In genomic region chr15:41798607-41799487, GRCh38 we compare ENCODE assay signal across 14 cellular contexts. TPM values are rescaled to one million over a fixed set of nuclear protein-coding genes. Genes with fewer than 3 reads are reported as not detected.
DNase-seq lines count a peak whose midpoint lies in the region; ATAC-seq and TF ChIP-seq lines count a peak whose summit lies in the region.
"Had no signal": no experiment of that assay in that cellular context is flagged by ENCODE, and none has a peak within 500 bp of the region (broad histone marks: within the 10 kb centered on the region; RNA-seq: fewer than 3 reads in every experiment).

No MANE protein-coding gene starts in this region.

- H3K9me3 ChIP-seq in T-helper 17 cell (ENCODE audit: control insufficient read depth, low read length, poor library complexity, severe bottlenecking): no peaks in the 10 kb centered on the region
- no peaks in the 10 kb centered on the region for H3K9me3 ChIP-seq in neural progenitor cell (ENCODE audit: low read depth)
- H3K9me3 ChIP-seq: pancreas had no signal

- no peak overlapping the region for H3K27ac ChIP-seq in neural progenitor cell
- H3K27ac ChIP-seq: pancreas had no signal

- no peak overlapping the region for H3K4me3 ChIP-seq in neural progenitor cell
- H3K4me3 ChIP-seq: lung, pancreas had no signal

- DNase-seq in natural killer cell treated with Interleukin-12 subunit alpha and Interleukin-12 subunit beta and Interleukin-15 and Interleukin-18, amount 100 ng/mL, for 72 hours (ENCODE audit: low spot score): no peak
- DNase-seq in natural killer cell: no peak
- no peak for DNase-seq in T-helper 17 cell
- no peak for DNase-seq in left lobe of liver (ENCODE audit: low spot score)
- no peak for DNase-seq in neural progenitor cell (ENCODE audit: low spot score)
- no peak for DNase-seq in kidney glomerular epithelial cell (lab: John Stamatoyannopoulos, UW)
- no peak for DNase-seq in GM19240 (ENCODE audit: insufficient read length, low spot score)
- DNase-seq in NCI-H774 (lab: John Stamatoyannopoulos, UW): no peak
- DNase-seq: effector memory CD8-positive, alpha-beta T cell; head of caudate nucleus; NCI-H446 treated with DMSO at 0.1 percent for 48 hours; pancreas had no signal

- H2AFZ ChIP-seq in neural progenitor cell (replicated peaks): no peak overlapping the region

- H3K9ac ChIP-seq in neural progenitor cell: no peak overlapping the region

- no peaks in the 10 kb centered on the region for H3K4me1 ChIP-seq in neural progenitor cell
- H3K4me1 ChIP-seq: pancreas had no signal

- no peaks in the 10 kb centered on the region for H3K36me3 ChIP-seq in neural progenitor cell
- H3K36me3 ChIP-seq: pancreas had no signal

- TF ChIP-seq CTCF in natural killer cell (IDR thresholded peaks at IDR 0.05) (no peak), neural progenitor cell (IDR thresholded peaks at IDR 0.05) (no peak)

- H4K20me1 ChIP-seq in neural progenitor cell (ENCODE audit: low read depth): peaks cover 15% of the 10 kb centered on the region

- H3K4me1 Mint-ChIP-seq in natural killer cell treated with Interleukin-12 subunit alpha and Interleukin-12 subunit beta and Interleukin-15 and Interleukin-18, amount 100 ng/mL, for 72 hours (ENCODE audit: low read depth in 2 of 2): peaks cover 10 to 27% of the 10 kb centered on the region in 2 donors
- H3K4me1 Mint-ChIP-seq in natural killer cell: peaks cover 10 to 18% of the 10 kb centered on the region in 2 donors
- H3K4me1 Mint-ChIP-seq in T-helper 17 cell: peaks cover 16% of the 10 kb centered on the region
- peaks cover 17% of the 10 kb centered on the region for H3K4me1 Mint-ChIP-seq in neural progenitor cell

- no peak overlapping the region for H3K4me3 Mint-ChIP-seq in natural killer cell treated with Interleukin-12 subunit alpha and Interleukin-12 subunit beta and Interleukin-15 and Interleukin-18, amount 100 ng/mL, for 72 hours
- H3K4me3 Mint-ChIP-seq in natural killer cell (no peak overlapping the region), T-helper 17 cell (no peak overlapping the region), neural progenitor cell (no peak overlapping the region)
- H3K4me3 Mint-ChIP-seq: B cell; effector memory CD8-positive, alpha-beta T cell had no signal

- H3K36me3 Mint-ChIP-seq in natural killer cell treated with Interleukin-12 subunit alpha and Interleukin-12 subunit beta and Interleukin-15 and Interleukin-18, amount 100 ng/mL, for 72 hours: no peaks in the 10 kb centered on the region
- H3K36me3 Mint-ChIP-seq in natural killer cell (no peaks in the 10 kb centered on the region), T-helper 17 cell (ENCODE audit: low read depth) (peaks cover 6% of the 10 kb centered on the region), neural progenitor cell (peaks cover 11% of the 10 kb centered on the region)

- H3K27ac Mint-ChIP-seq in natural killer cell treated with Interleukin-12 subunit alpha and Interleukin-12 subunit beta and Interleukin-15 and Interleukin-18, amount 100 ng/mL, for 72 hours: no peak overlapping the region
- H3K27ac Mint-ChIP-seq in natural killer cell (no peak overlapping the region), T-helper 17 cell (peak overlapping the region; percentile 39), neural progenitor cell (no peak overlapping the region)
- H3K27ac Mint-ChIP-seq: B cell had no signal

- ATAC-seq in natural killer cell treated with Interleukin-12 subunit alpha and Interleukin-12 subunit beta and Interleukin-15 and Interleukin-18, amount 100 ng/mL, for 72 hours: peak; percentile 24 to 33
- ATAC-seq in natural killer cell (no peak), T-helper 17 cell (no peak), left lobe of liver (peak; percentile 74)
- ATAC-seq: effector memory CD8-positive, alpha-beta T cell; pancreas had no signal

- no peaks in the 10 kb centered on the region for H3K9me3 Mint-ChIP-seq in natural killer cell treated with Interleukin-12 subunit alpha and Interleukin-12 subunit beta and Interleukin-15 and Interleukin-18, amount 100 ng/mL, for 72 hours
- H3K9me3 Mint-ChIP-seq in natural killer cell: no peaks in the 10 kb centered on the region
- H3K9me3 Mint-ChIP-seq in neural progenitor cell: no peaks in the 10 kb centered on the region
- H3K9me3 Mint-ChIP-seq: effector memory CD8-positive, alpha-beta T cell had no signal

- H3K27me3 ChIP-seq in neural progenitor cell: no peaks in the 10 kb centered on the region
- H3K27me3 ChIP-seq: pancreas had no signal

- no peak overlapping the region for H3K4me2 ChIP-seq in neural progenitor cell

- H3K27me3 Mint-ChIP-seq in natural killer cell treated with Interleukin-12 subunit alpha and Interleukin-12 subunit beta and Interleukin-15 and Interleukin-18, amount 100 ng/mL, for 72 hours: no peaks in the 10 kb centered on the region
- H3K27me3 Mint-ChIP-seq in natural killer cell (ENCODE audit: low read depth in 2 of 2) (no peaks in the 10 kb centered on the region), T-helper 17 cell (no peaks in the 10 kb centered on the region), neural progenitor cell (ENCODE audit: insufficient read depth, low read depth) (peaks cover 7% of the 10 kb centered on the region)
- H3K27me3 Mint-ChIP-seq: B cell; effector memory CD8-positive, alpha-beta T cell had no signal

- no peaks in the 10 kb centered on the region for H3F3A ChIP-seq in neural progenitor cell (ENCODE audit: low read depth)

- intact Hi-C loops in natural killer cell (cut with micrococcal nuclease): no loop called here

- H3K79me2 ChIP-seq in neural progenitor cell (ENCODE audit: low read depth): no peaks in the 10 kb centered on the region

RNA-seq across cellular contexts. Expression of gene MAPKBP1, which starts 24.6 kb away (rescaled TPM):
- total RNA-seq in natural killer cell treated with Interleukin-12 subunit alpha and Interleukin-12 subunit beta and Interleukin-15 and Interleukin-18, amount 100 ng/mL, for 72 hours: 10 to 100 TPM; 30.6 to 53.2 TPM
- total RNA-seq in natural killer cell: 10 to 100 TPM; 44.8 to 55.4 (median 49.0) TPM
- 10 to 100 TPM; 30.2 to 34.6 TPM for total RNA-seq in T-helper 17 cell
- 6.6 TPM for total RNA-seq in left lobe of liver
- total RNA-seq in neural progenitor cell (ENCODE audit: low replicate concordance): 10.1 and 18.4 TPM in 2 replicates

RNA-seq across cellular contexts. Expression of gene JMJD7, which starts 29.0 kb away (rescaled TPM):
- 10 to 100 TPM in 1 of 2 donors, 1 to 10 TPM in 1; 6.7 to 12.1 TPM for total RNA-seq in natural killer cell treated with Interleukin-12 subunit alpha and Interleukin-12 subunit beta and Interleukin-15 and Interleukin-18, amount 100 ng/mL, for 72 hours
- 10 to 100 TPM; 20.3 to 36.4 (median 28.7) TPM for total RNA-seq in natural killer cell
- 10 to 100 TPM; 26.7 to 35.6 TPM for total RNA-seq in T-helper 17 cell
- 8.9 TPM for total RNA-seq in left lobe of liver
- 13.4 and 18.3 TPM in 2 replicates for total RNA-seq in neural progenitor cell (ENCODE audit: low replicate concordance)

RNA-seq across cellular contexts. Expression of gene PLA2G4B, which starts 39.8 kb away (rescaled TPM):
- total RNA-seq in natural killer cell treated with Interleukin-12 subunit alpha and Interleukin-12 subunit beta and Interleukin-15 and Interleukin-18, amount 100 ng/mL, for 72 hours: 10 to 100 TPM in 1 of 2 donors, 1 to 10 TPM in 1; 4.7 to 13.4 TPM
- 10 to 100 TPM; 15.2 to 17.5 (median 17.4) TPM for total RNA-seq in natural killer cell
- total RNA-seq in T-helper 17 cell: 10 to 100 TPM; 23.1 to 34.8 TPM
- total RNA-seq in left lobe of liver: 5.9 TPM
- total RNA-seq in neural progenitor cell (ENCODE audit: low replicate concordance): 2.0 and 10.1 TPM in 2 replicates

Comparison
In these comparisons a context has a peak if more than half of its experiments do, and no peak if none do; other contexts are left out.
1. ATAC-seq: peak in natural killer cell treated with Interleukin-12 subunit alpha and Interleukin-12 subunit beta and Interleukin-15 and Interleukin-18, amount 100 ng/mL, for 72 hours (2 of 2) and left lobe of liver (single experiment); none in natural killer cell (0 of 3) and T-helper 17 cell (single experiment).